ENCODE assay signal across 1 cellular context in genomic region chr1:68188644-68189340, GRCh38.
TF ChIP-seq lines count a peak whose summit lies in the region.

No MANE protein-coding gene starts in this region.

TF ChIP-seq in GM23338, 12 proteins besides CTCF, POLR2A, EP300 and RAD21 (continued from another document):
- TF ChIP-seq, protein P1, sequence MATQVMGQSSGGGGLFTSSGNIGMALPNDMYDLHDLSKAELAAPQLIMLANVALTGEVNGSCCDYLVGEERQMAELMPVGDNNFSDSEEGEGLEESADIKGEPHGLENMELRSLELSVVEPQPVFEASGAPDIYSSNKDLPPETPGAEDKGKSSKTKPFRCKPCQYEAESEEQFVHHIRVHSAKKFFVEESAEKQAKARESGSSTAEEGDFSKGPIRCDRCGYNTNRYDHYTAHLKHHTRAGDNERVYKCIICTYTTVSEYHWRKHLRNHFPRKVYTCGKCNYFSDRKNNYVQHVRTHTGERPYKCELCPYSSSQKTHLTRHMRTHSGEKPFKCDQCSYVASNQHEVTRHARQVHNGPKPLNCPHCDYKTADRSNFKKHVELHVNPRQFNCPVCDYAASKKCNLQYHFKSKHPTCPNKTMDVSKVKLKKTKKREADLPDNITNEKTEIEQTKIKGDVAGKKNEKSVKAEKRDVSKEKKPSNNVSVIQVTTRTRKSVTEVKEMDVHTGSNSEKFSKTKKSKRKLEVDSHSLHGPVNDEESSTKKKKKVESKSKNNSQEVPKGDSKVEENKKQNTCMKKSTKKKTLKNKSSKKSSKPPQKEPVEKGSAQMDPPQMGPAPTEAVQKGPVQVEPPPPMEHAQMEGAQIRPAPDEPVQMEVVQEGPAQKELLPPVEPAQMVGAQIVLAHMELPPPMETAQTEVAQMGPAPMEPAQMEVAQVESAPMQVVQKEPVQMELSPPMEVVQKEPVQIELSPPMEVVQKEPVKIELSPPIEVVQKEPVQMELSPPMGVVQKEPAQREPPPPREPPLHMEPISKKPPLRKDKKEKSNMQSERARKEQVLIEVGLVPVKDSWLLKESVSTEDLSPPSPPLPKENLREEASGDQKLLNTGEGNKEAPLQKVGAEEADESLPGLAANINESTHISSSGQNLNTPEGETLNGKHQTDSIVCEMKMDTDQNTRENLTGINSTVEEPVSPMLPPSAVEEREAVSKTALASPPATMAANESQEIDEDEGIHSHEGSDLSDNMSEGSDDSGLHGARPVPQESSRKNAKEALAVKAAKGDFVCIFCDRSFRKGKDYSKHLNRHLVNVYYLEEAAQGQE (IDR thresholded peaks at IDR 0.05; ENCODE audit: unreplicated experiment), result no peak
- no peak for TF ChIP-seq ZNF114 (CRISPR knock-in tag; IDR thresholded peaks at IDR 0.05)
- no peak for TF ChIP-seq JUNB (IDR thresholded peaks at IDR 0.05; ENCODE audit: unreplicated experiment)
- TF ChIP-seq ZNF331 (CRISPR knock-in tag; IDR thresholded peaks at IDR 0.05; ENCODE audit: low read depth), result no peak
- no peak for TF ChIP-seq STAT1 (IDR thresholded peaks at IDR 0.05; ENCODE audit: unreplicated experiment)
- no peak for TF ChIP-seq ETS1 (IDR thresholded peaks at IDR 0.05)
- no peak for TF ChIP-seq EZH2phosphoT487 (IDR thresholded peaks at IDR 0.05; ENCODE audit: unreplicated experiment)
- TF ChIP-seq POLR2AphosphoS5 (IDR thresholded peaks at IDR 0.05; ENCODE audit: low read depth), result no peak
- TF ChIP-seq ZNF462 (CRISPR knock-in tag; IDR thresholded peaks at IDR 0.05), result no peak
- TF ChIP-seq EZH2 (IDR thresholded peaks at IDR 0.05; ENCODE audit: low read depth, unreplicated experiment), result no peak
